ENCODE assay signal across 8 cellular contexts in genomic region chr2:55961318-55961911, GRCh38. TPM values are rescaled to one million over a fixed set of nuclear protein-coding genes. Genes with fewer than 3 reads are reported as not detected.
A peak's percentile ranks its signal among the peaks of the same experiment; 100 is the strongest.
DNase-seq lines count a peak whose midpoint lies in the region; ATAC-seq and TF ChIP-seq lines count a peak whose summit lies in the region.

No MANE protein-coding gene starts in this region.

- ATAC-seq in HG03095 (IDR thresholded peaks at IDR 0.05; ENCODE audit: unreplicated experiment) (no peak), GM21529 (IDR thresholded peaks at IDR 0.05; ENCODE audit: unreplicated experiment) (no peak)

- DNase-seq in DMS114 treated with DMSO at 0.1 percent for 48 hours (lab: John Stamatoyannopoulos, UW; ENCODE audit: unreplicated experiment) (peak; percentile 31), H4 (ENCODE audit: low spot score) (peak; percentile 42), NCI-H446 treated with DMSO at 0.1 percent for 48 hours (lab: John Stamatoyannopoulos, UW) (peak; percentile 16), MCF 10A (ENCODE audit: unreplicated experiment) (peak; percentile 74), mesenteric fat pad (ENCODE audit: low spot score) (no peak)

- TF ChIP-seq RAD21 in liver (IDR thresholded peaks at IDR 0.05), result peak; percentile 74 to 76

- no peaks in the 10 kb centered on the region for H3K9me3 ChIP-seq in liver (ENCODE audit: control insufficient read depth in 4 of 4, low read length in 3 of 4)

- no peaks in the 10 kb centered on the region for H3K27me3 Mint-ChIP-seq in MCF 10A (ENCODE audit: insufficient read depth, unreplicated experiment)

- no peaks in the 10 kb centered on the region for H3K9me3 Mint-ChIP-seq in MCF 10A (ENCODE audit: unreplicated experiment)

- no peak overlapping the region for H3K4me3 ChIP-seq in liver (ENCODE audit: low read depth in 1 of 3, low read length in 3 of 3)

- POLR2A ChIA-PET in MCF 10A (lab: Yijun Ruan, JAX), result interaction anchor here (0.6 to 6.5 kb wide), 11 partner anchors 38 to 1255 kb away, joined by 3 to 62 read pairs (median 3); partner anchors contain the start of gene EFEMP1

- H3K4me1 Mint-ChIP-seq in MCF 10A (ENCODE audit: insufficient read depth, unreplicated experiment), result peaks cover 29% of the 10 kb centered on the region

- no TSS peak for BruUV-seq in MCF 10A (replicated peaks; lab: Mats Ljungman, UMichigan)

- no peaks in the 10 kb centered on the region for H3K27me3 ChIP-seq in liver (ENCODE audit: control insufficient read depth in 4 of 4, insufficient read depth in 4 of 4, low read length in 3 of 4)

- H3K4me1 ChIP-seq in liver (ENCODE audit: control insufficient read depth in 4 of 4, insufficient read depth in 4 of 4, low read length in 3 of 4), result peaks cover 0 to 3% (median 0%) of the 10 kb centered on the region in 4 donors

- peak overlapping the region; percentile 25 for H3K27ac Mint-ChIP-seq in MCF 10A (ENCODE audit: low read depth, unreplicated experiment)

- CTCF ChIA-PET in MCF 10A (lab: Yijun Ruan, JAX), result interaction anchor here (0.7 to 10.4 kb wide), 48 partner anchors 10 to 1713 kb away, joined by 3 to 204 read pairs (median 4); partner anchors contain the start of gene EFEMP1

- TF ChIP-seq CTCF in MCF 10A (IDR thresholded peaks at IDR 0.05; ENCODE audit: unreplicated experiment) (peak; percentile 43), liver (IDR thresholded peaks at IDR 0.05; ENCODE audit: low read depth, low read length, missing input control) (peak; percentile 51)

- H3K4me3 Mint-ChIP-seq in MCF 10A (ENCODE audit: unreplicated experiment), result no peak overlapping the region

- H3K9ac ChIP-seq in liver (ENCODE audit: low read depth in 1 of 2, low read length in 2 of 2), result no peak overlapping the region

- intact Hi-C loops in MCF 10A (cut with micrococcal nuclease), result loop anchor here (1.0 to 2.0 kb wide), 4 partner anchors 38 to 243 kb away; partner anchors contain the start of gene EFEMP1

- no peaks in the 10 kb centered on the region for H3K36me3 ChIP-seq in liver (ENCODE audit: control insufficient read depth in 4 of 4, insufficient read depth in 3 of 4, low read depth in 1 of 4, low read length in 3 of 4)

- H3K36me3 Mint-ChIP-seq in MCF 10A (ENCODE audit: insufficient read depth, unreplicated experiment), result no peaks in the 10 kb centered on the region

- WGBS in liver, result 20% methylated on average over 3 of the region's 3 CpGs

- H3K27ac ChIP-seq in liver (ENCODE audit: low read depth in 1 of 2, low read length in 2 of 2), result no peak overlapping the region

TF ChIP-seq in liver, 16 proteins besides CTCF, POLR2A, EP300 and RAD21:
- TF ChIP-seq, protein P1, sequence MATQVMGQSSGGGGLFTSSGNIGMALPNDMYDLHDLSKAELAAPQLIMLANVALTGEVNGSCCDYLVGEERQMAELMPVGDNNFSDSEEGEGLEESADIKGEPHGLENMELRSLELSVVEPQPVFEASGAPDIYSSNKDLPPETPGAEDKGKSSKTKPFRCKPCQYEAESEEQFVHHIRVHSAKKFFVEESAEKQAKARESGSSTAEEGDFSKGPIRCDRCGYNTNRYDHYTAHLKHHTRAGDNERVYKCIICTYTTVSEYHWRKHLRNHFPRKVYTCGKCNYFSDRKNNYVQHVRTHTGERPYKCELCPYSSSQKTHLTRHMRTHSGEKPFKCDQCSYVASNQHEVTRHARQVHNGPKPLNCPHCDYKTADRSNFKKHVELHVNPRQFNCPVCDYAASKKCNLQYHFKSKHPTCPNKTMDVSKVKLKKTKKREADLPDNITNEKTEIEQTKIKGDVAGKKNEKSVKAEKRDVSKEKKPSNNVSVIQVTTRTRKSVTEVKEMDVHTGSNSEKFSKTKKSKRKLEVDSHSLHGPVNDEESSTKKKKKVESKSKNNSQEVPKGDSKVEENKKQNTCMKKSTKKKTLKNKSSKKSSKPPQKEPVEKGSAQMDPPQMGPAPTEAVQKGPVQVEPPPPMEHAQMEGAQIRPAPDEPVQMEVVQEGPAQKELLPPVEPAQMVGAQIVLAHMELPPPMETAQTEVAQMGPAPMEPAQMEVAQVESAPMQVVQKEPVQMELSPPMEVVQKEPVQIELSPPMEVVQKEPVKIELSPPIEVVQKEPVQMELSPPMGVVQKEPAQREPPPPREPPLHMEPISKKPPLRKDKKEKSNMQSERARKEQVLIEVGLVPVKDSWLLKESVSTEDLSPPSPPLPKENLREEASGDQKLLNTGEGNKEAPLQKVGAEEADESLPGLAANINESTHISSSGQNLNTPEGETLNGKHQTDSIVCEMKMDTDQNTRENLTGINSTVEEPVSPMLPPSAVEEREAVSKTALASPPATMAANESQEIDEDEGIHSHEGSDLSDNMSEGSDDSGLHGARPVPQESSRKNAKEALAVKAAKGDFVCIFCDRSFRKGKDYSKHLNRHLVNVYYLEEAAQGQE (IDR thresholded peaks at IDR 0.05), result no peak
TF ChIP-seq in liver: peak in this region for 0.

RNA-seq across cellular contexts. Expression of gene EFEMP1, which starts 37.8 kb away (rescaled TPM):
- total RNA-seq in H4 (2014; rRNA removed; shearing (Covaris generic)), result 0.51 and 2.0 TPM in 2 replicates
- total RNA-seq in MCF 10A (2022), result 125 and 163 TPM in 2 replicates
- total RNA-seq in liver, result 1 to 10 TPM in 1 of 2 donors, under 1 TPM in 1; 0.65 to 9.2 TPM
- 10 to 100 TPM in 1 of 2 donors, 1 to 10 TPM in 1; 3.9 to 11.5 TPM for polyA plus RNA-seq in liver
- total RNA-seq in mesenteric fat pad, result 446 TPM

Comparison
In these comparisons a context has a peak if more than half of its experiments do, and no peak if none do; other contexts are left out.
1. RNA of gene EFEMP1, which starts 37.8 kb away (total RNA-seq): 446 TPM in mesenteric fat pad (single experiment) and 125 to 163 TPM in MCF 10A; 0.65 to 9.2 TPM in liver and 0.51 to 2.0 TPM in H4; every median in the first group is over 10 times any median in the second.